ENCODE assay signal across 1 cellular context in the genomic region with DNA sequence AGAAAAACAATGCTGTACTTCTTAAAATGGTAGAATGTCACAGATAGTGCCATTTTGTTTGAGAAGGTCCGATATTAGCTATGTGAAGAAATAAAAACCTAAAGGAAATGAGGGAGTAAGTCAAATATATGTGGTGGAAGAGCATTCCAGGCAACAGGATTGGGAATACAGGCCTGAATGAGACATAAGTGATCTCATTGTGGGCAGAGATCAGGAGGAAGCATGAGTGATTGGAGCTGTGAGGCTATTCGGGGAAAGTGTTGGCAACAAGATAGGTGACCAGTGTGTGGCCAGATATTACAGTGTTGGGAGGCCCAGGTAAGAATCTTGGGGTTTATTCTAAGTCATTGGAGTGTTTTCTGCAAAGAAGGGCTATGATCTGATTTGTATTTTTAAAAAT.
A peak's percentile ranks its signal among the peaks of the same experiment; 100 is the strongest.
TF ChIP-seq lines count a peak whose summit lies in the region.

No MANE protein-coding gene starts in this region.

TF ChIP-seq in endothelial cell of umbilical vein, 7 proteins besides CTCF, POLR2A, EP300 and RAD21:
- TF ChIP-seq FOS (IDR thresholded peaks at IDR 0.05; ENCODE audit: borderline replicate concordance, insufficient read depth, low read length) (peak; percentile 3), JUN (IDR thresholded peaks at IDR 0.05; ENCODE audit: borderline replicate concordance, insufficient read depth, insufficient read length, low read depth) (no peak), GATA2 (IDR thresholded peaks at IDR 0.05; ENCODE audit: insufficient read depth, insufficient read length, low read depth, low read length) (no peak), MYC (IDR thresholded peaks at IDR 0.05; ENCODE audit: low read depth, low read length) (no peak), EZH2 (IDR thresholded peaks at IDR 0.05; ENCODE audit: borderline replicate concordance, low read depth, low read length, severe bottlenecking) (no peak)
TF ChIP-seq in endothelial cell of umbilical vein: peak in this region for 1.
